Comparison of ENCODE assay signal across 2 cellular contexts in genomic region chr2:60213865-60214657, GRCh38.
TF ChIP-seq lines count a peak whose summit lies in the region.

No MANE protein-coding gene starts in this region.

TF ChIP-seq in IMR-90, 13 proteins besides CTCF, POLR2A, EP300 and RAD21:
- TF ChIP-seq BHLHE40 (IDR thresholded peaks at IDR 0.05; ENCODE audit: low read depth, low read length) (no peak), RFX5 (IDR thresholded peaks at IDR 0.05; ENCODE audit: low read depth, low read length) (no peak), CEBPB (IDR thresholded peaks at IDR 0.05; ENCODE audit: low read depth, low read length) (no peak), CHD1 (IDR thresholded peaks at IDR 0.05; ENCODE audit: low read depth, low read length) (no peak), MAFK (IDR thresholded peaks at IDR 0.05; ENCODE audit: low read depth, low read length) (no peak)

TF ChIP-seq in HepG2, 621 proteins besides CTCF, POLR2A, EP300 and RAD21:
- TF ChIP-seq ZSCAN25 (CRISPR knock-in tag; IDR thresholded peaks at IDR 0.05) (no peak), GABPA (IDR thresholded peaks at IDR 0.05; ENCODE audit: low read depth, low read length) (0 out of 2 replicates have a peak, but pooled peaks have one; percentile 10), GABPA (CRISPR knock-in tag; IDR thresholded peaks at IDR 0.05; ENCODE audit: low read depth) (no peak)
